15 cellular contexts compared by ENCODE assay signal in the genomic region with DNA sequence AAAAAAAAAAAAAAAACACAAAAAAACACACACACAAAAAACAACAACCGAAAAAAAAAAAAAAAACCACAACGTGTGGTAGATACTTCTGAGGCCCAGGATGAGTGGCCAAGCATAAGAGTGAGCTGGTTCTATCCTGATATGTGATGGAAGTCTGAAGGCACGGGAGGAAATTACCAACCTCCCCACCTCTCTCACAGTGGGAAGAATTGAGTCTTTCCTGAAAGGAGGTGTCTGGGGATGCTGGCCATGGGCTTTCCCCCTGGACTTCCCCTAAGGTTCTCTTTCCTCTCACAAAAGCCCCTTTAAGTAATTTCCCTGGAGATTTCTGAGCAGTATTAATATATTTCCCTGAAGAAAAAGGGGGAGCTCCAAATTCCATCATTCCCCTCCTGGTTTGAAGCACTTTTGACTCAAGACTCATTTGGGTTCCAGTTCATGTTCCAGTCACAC. TPM values are rescaled to one million over a fixed set of nuclear protein-coding genes. Genes with fewer than 3 reads are reported as not detected.
A peak's percentile ranks its signal among the peaks of the same experiment; 100 is the strongest.
DNase-seq lines count a peak whose midpoint lies in the region; ATAC-seq, FAIRE-seq and TF ChIP-seq lines count a peak whose summit lies in the region.
"Had no signal": no experiment of that assay in that cellular context is flagged by ENCODE, and none has a peak within 500 bp of the region (broad histone marks: within the 10 kb centered on the region; RNA-seq: fewer than 3 reads in every experiment).

No MANE protein-coding gene starts in this region.

- no peak overlapping the region for H2AFZ ChIP-seq in KMS-11 (ENCODE audit: low read depth)

- TF ChIP-seq POLR2A in GM12891 (IDR thresholded peaks at IDR 0.05; ENCODE audit: low read depth, low read length): no peak

- peak overlapping the region; percentile 99 for H3K4me2 ChIP-seq in KMS-11

- peaks cover 3% of the 10 kb centered on the region; the same call in 1 of the 2 replicates for H3K27me3 ChIP-seq in KMS-11 (ENCODE audit: insufficient read depth, low read depth)

- no peak overlapping the region for H3K4me3 ChIP-seq in KMS-11 (IDR thresholded peaks at IDR 0.05; ENCODE audit: insufficient read depth, low read depth, low read length)

- peak overlapping the region; percentile 28 for H3K4me3 Mint-ChIP-seq in activated T-cell treated with anti-CD3 and anti-CD28 coated beads, Interleukin-2, amount 50 U/mL, for 24 hours
- H3K4me3 Mint-ChIP-seq in activated naive CD8-positive, alpha-beta T cell treated with anti-CD3 and anti-CD28 coated beads for 36 hours: peak overlapping the region; percentile 62
- H3K4me3 Mint-ChIP-seq in stimulated activated effector memory CD8-positive, alpha-beta T cell treated with anti-CD3 and anti-CD28 coated beads, Interleukin-12 subunit alpha, Interleukin-12 subunit beta, amount 100 ng/mL, for 72 hours: no peak overlapping the region

- H3K27me3 Mint-ChIP-seq in activated T-cell treated with anti-CD3 and anti-CD28 coated beads, Interleukin-2, amount 50 U/mL, for 24 hours: no peaks in the 10 kb centered on the region
- H3K27me3 Mint-ChIP-seq in activated naive CD8-positive, alpha-beta T cell treated with anti-CD3 and anti-CD28 coated beads for 36 hours: no peaks in the 10 kb centered on the region

- no peaks in the 10 kb centered on the region for H4K20me1 ChIP-seq in KMS-11 (ENCODE audit: insufficient read depth)

- no peak for FAIRE-seq in GM12891 (lab: Jason Lieb, UNC)
- FAIRE-seq: HTR-8/SVneo had no signal

- no peaks in the 10 kb centered on the region for H3K36me3 ChIP-seq in KMS-11 (ENCODE audit: insufficient read depth)

- H3K4me1 ChIP-seq in KMS-11 (ENCODE audit: low read depth, poor library complexity, severe bottlenecking): peaks cover 85% of the 10 kb centered on the region

- no peaks in the 10 kb centered on the region for H3K9me3 Mint-ChIP-seq in activated T-cell treated with anti-CD3 and anti-CD28 coated beads, Interleukin-2, amount 50 U/mL, for 24 hours
- H3K9me3 Mint-ChIP-seq in activated naive CD8-positive, alpha-beta T cell treated with anti-CD3 and anti-CD28 coated beads for 36 hours: no peaks in the 10 kb centered on the region
- no peaks in the 10 kb centered on the region for H3K9me3 Mint-ChIP-seq in stimulated activated effector memory CD8-positive, alpha-beta T cell treated with anti-CD3 and anti-CD28 coated beads, Interleukin-12 subunit alpha, Interleukin-12 subunit beta, amount 100 ng/mL, for 72 hours

- peaks cover 7% of the 10 kb centered on the region for H3K36me3 Mint-ChIP-seq in activated T-cell treated with anti-CD3 and anti-CD28 coated beads, Interleukin-2, amount 50 U/mL, for 24 hours (ENCODE audit: low read depth)
- peaks cover 45% of the 10 kb centered on the region for H3K36me3 Mint-ChIP-seq in activated naive CD8-positive, alpha-beta T cell treated with anti-CD3 and anti-CD28 coated beads for 36 hours
- peaks cover 11% of the 10 kb centered on the region for H3K36me3 Mint-ChIP-seq in stimulated activated effector memory CD8-positive, alpha-beta T cell treated with anti-CD3 and anti-CD28 coated beads, Interleukin-12 subunit alpha, Interleukin-12 subunit beta, amount 100 ng/mL, for 72 hours
- H3K36me3 Mint-ChIP-seq: CD4-positive, CD25-positive, alpha-beta regulatory T cell had no signal

- H3K27ac Mint-ChIP-seq in activated T-cell treated with anti-CD3 and anti-CD28 coated beads, Interleukin-2, amount 50 U/mL, for 24 hours: peak overlapping the region; percentile 65
- H3K27ac Mint-ChIP-seq in activated naive CD8-positive, alpha-beta T cell treated with anti-CD3 and anti-CD28 coated beads for 36 hours: peak overlapping the region; percentile 74
- H3K27ac Mint-ChIP-seq in stimulated activated effector memory CD8-positive, alpha-beta T cell treated with anti-CD3 and anti-CD28 coated beads, Interleukin-12 subunit alpha, Interleukin-12 subunit beta, amount 100 ng/mL, for 72 hours: peak overlapping the region; percentile 26
- H3K27ac Mint-ChIP-seq: CD4-positive, CD25-positive, alpha-beta regulatory T cell had no signal

- DNase-seq in activated T-cell treated with anti-CD3 and anti-CD28 coated beads, Interleukin-2, amount 50 U/mL, for 24 hours: no peak
- no peak for DNase-seq in activated T-cell treated with anti-CD3 and anti-CD28 coated beads, Interleukin-2, amount 50 U/mL, for 1 hour
- no peak for DNase-seq in activated naive CD8-positive, alpha-beta T cell treated with anti-CD3 and anti-CD28 coated beads for 36 hours
- no peak for DNase-seq in stimulated activated effector memory CD8-positive, alpha-beta T cell treated with anti-CD3 and anti-CD28 coated beads, Interleukin-12 subunit alpha, Interleukin-12 subunit beta, amount 100 ng/mL, for 72 hours (ENCODE audit: low spot score in 2 of 2)
- no peak for DNase-seq in GM12891 (ENCODE audit: insufficient read length, low spot score)
- DNase-seq in SW 1271 (lab: John Stamatoyannopoulos, UW): no peak
- no peak for DNase-seq in NCI-H774 (lab: John Stamatoyannopoulos, UW)
- DNase-seq: ACHN; Calu3; CD4-positive, CD25-positive, alpha-beta regulatory T cell; NCI-H1694; NCI-H748 treated with DMSO at 0.1 percent for 48 hours had no signal

- no peak for TF ChIP-seq CTCF in KMS-11 (conservative IDR thresholded peaks at IDR 0.05; ENCODE audit: low read depth, low read length)

- ATAC-seq in stimulated activated effector memory CD8-positive, alpha-beta T cell treated with anti-CD3 and anti-CD28 coated beads, Interleukin-12 subunit alpha, Interleukin-12 subunit beta, amount 100 ng/mL, for 72 hours: peak; percentile 35
- ATAC-seq: HCT116 had no signal

- H3K27ac ChIP-seq in KMS-11: peak overlapping the region; percentile 64; the same call in 1 of the 2 replicates

- H3K4me1 Mint-ChIP-seq in activated T-cell treated with anti-CD3 and anti-CD28 coated beads, Interleukin-2, amount 50 U/mL, for 24 hours (ENCODE audit: low read depth): peaks cover 71% of the 10 kb centered on the region
- peaks cover 73% of the 10 kb centered on the region for H3K4me1 Mint-ChIP-seq in activated naive CD8-positive, alpha-beta T cell treated with anti-CD3 and anti-CD28 coated beads for 36 hours
- H3K4me1 Mint-ChIP-seq in stimulated activated effector memory CD8-positive, alpha-beta T cell treated with anti-CD3 and anti-CD28 coated beads, Interleukin-12 subunit alpha, Interleukin-12 subunit beta, amount 100 ng/mL, for 72 hours: peaks cover 49% of the 10 kb centered on the region

- peaks cover 10% of the 10 kb centered on the region; the same call in 1 of the 2 replicates for H3K79me2 ChIP-seq in KMS-11 (ENCODE audit: insufficient read depth, low read depth)

- H3K9ac ChIP-seq in KMS-11: no peak overlapping the region

TF ChIP-seq in GM12891, 5 proteins besides CTCF, POLR2A, EP300 and RAD21:
- TF ChIP-seq TAF1 (IDR thresholded peaks at IDR 0.05; ENCODE audit: low read depth, low read length) (no peak), POLR2AphosphoS5 (IDR thresholded peaks at IDR 0.05; ENCODE audit: low read depth, low read length) (no peak), POU2F2 (IDR thresholded peaks at IDR 0.05; ENCODE audit: low read depth, low read length) (no peak), SPI1 (IDR thresholded peaks at IDR 0.05; ENCODE audit: low read depth, low read length) (no peak), PAX5 (IDR thresholded peaks at IDR 0.05; ENCODE audit: insufficient read depth, low read length, severe bottlenecking) (no peak)

RNA-seq across cellular contexts. Expression of gene TMCC2, which starts 5.2 kb away (rescaled TPM):
- total RNA-seq in activated naive CD8-positive, alpha-beta T cell treated with anti-CD3 and anti-CD28 coated beads for 36 hours: 10 to 100 TPM; 13.3 to 14.0 TPM
- polyA plus RNA-seq in GM12891 (2012; ENCODE audit: low read depth, missing spikeins): 0.46 TPM

RNA-seq across cellular contexts. Expression of gene DSTYK, which starts 21.5 kb away (rescaled TPM):
- total RNA-seq in activated naive CD8-positive, alpha-beta T cell treated with anti-CD3 and anti-CD28 coated beads for 36 hours: 10 to 100 TPM; 14.0 to 14.4 TPM
- 1.2 TPM for polyA plus RNA-seq in GM12891 (2012; ENCODE audit: low read depth, missing spikeins)
